In genomic region chr6:68710496-68710895, GRCh38 we compare ENCODE assay signal across 22 cellular contexts.
DNase-seq lines count a peak whose midpoint lies in the region; ATAC-seq and TF ChIP-seq lines count a peak whose summit lies in the region.
"Had no signal": no experiment of that assay in that cellular context is flagged by ENCODE, and none has a peak within 500 bp of the region (broad histone marks: within the 10 kb centered on the region; RNA-seq: fewer than 3 reads in every experiment).

No MANE protein-coding gene starts in this region.

- DNase-seq in DMS 273 (lab: John Stamatoyannopoulos, UW; ENCODE audit: unreplicated experiment) (peak; percentile 63), SK-N-MC (ENCODE audit: low read depth, low spot score) (no peak), globus pallidus (ENCODE audit: low spot score) (peak; percentile 54), substantia nigra (lab: John Stamatoyannopoulos, UW) (peak in 1 of 49 donors; percentile 20), NCI-H2081 treated with DMSO at 0.1 percent for 48 hours (lab: John Stamatoyannopoulos, UW) (no peak), COLO829 (ENCODE audit: low spot score) (no peak), left lung (no peak)
- DNase-seq: DMS53; H7; KBM-7; MV-4-11; NCI-H1105; NCI-H1436 treated with DMSO at 0.1 percent for 48 hours; NCI-H187 treated with DMSO at 0.1 percent for 48 hours; NCI-H2107; NCI-H526; NCI-H82; NK-92 treated with Interleukin-12 subunit alpha and Interleukin-12 subunit beta, amount 100 ng/mL, for 24 hours; PC-3 had no signal

- no peaks in the 10 kb centered on the region for H3K4me1 ChIP-seq in left lung
- H3K4me1 ChIP-seq: A549 had no signal

- H3K27me3 ChIP-seq in left lung, result no peaks in the 10 kb centered on the region

- H3K9ac ChIP-seq in SK-N-MC (ENCODE audit: insufficient read length), result peak overlapping the region; percentile 56

- no peak for TF ChIP-seq CTCF in left lung (IDR thresholded peaks at IDR 0.05)

- H3K9me3 ChIP-seq in SK-N-MC (ENCODE audit: low read depth, low read length) (no peaks in the 10 kb centered on the region), left lung (no peaks in the 10 kb centered on the region)
- H3K9me3 ChIP-seq: A549 had no signal

- H3K4me3 ChIP-seq in SK-N-MC, result peak overlapping the region; percentile 71
- no peak overlapping the region for H3K4me3 ChIP-seq in left lung
- H3K4me3 ChIP-seq: A549 had no signal

- ATAC-seq in left lung, result no peak
- ATAC-seq: A549, PC-3, SK-N-SH treated with all-trans-retinoic acid at 6 μM for 48 hours had no signal

- no peaks in the 10 kb centered on the region; the same call in 1 of the 2 replicates for H3K36me3 ChIP-seq in SK-N-MC (ENCODE audit: insufficient read depth, low read length)
- H3K36me3 ChIP-seq in left lung, result no peaks in the 10 kb centered on the region

- intact Hi-C loops in left lung (cut with DNase I), result no loop called here

- peak overlapping the region; percentile 94 for H3K27ac ChIP-seq in SK-N-MC
- H3K27ac ChIP-seq in substantia nigra (ENCODE audit: low read depth, low read length, poor library complexity, severe bottlenecking), result peak overlapping the region; percentile 32
- no peak overlapping the region for H3K27ac ChIP-seq in left lung
- H3K27ac ChIP-seq: A549, C4-2B had no signal

Comparison
In these comparisons a context has a peak if more than half of its experiments do, and no peak if none do; other contexts are left out.
1. DNase-seq: peak in DMS 273 (single experiment) and globus pallidus (single experiment); none in SK-N-MC (single experiment), NCI-H2081 treated with DMSO at 0.1 percent for 48 hours (single experiment), COLO829 (single experiment) and left lung (0 of 2).
2. H3K27ac ChIP-seq: peak in SK-N-MC (single experiment) and substantia nigra (single experiment); none in left lung (0 of 2).